ENCODE assay signal across 8 cellular contexts in the genomic region with DNA sequence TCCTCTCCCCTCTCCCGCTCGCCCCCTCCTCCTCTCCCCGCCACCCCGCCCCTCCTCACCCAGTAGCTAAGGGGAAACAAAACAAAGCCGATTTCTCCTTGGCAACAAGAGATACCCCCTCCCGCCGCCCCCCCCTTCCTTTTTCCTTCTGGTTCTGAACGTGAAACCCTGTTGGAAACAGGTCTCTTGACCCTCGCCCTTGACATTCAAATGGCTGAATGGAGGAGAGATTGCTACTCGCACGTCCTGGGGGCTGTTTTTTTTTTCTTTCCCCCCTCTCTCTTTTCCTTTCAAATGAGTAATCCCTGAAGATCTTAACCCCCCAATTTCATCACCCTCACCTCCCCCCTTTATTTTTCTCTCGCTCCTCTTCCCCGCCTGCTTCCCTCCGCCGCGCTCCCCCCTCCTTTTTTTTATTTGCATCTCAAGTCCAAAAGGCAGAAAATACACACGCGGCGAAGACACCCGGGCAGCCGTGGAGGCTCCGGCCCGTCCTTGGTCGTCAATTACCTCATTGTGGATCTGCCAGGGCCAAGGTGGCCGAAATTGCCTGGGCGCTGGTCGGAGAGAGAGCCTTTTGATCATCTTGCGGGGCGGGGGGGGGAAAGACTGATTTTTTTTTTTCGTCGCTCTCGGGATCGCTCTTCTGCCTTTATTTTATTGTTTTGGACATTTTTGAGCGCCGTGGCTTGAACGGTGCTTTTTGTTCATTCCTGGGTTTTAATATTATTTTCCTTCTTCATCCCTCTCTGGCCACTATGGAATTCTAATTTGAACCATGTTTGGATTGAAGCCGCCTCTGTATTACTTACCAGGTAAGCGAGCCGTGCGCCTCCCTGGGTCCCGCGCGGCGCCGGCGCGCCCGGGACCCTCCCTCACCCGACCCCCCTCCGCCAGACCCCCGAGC. TPM values are rescaled to one million over a fixed set of nuclear protein-coding genes. Genes with fewer than 3 reads are reported as not detected.
A peak's percentile ranks its signal among the peaks of the same experiment; 100 is the strongest.
DNase-seq lines count a peak whose midpoint lies in the region; FAIRE-seq and TF ChIP-seq lines count a peak whose summit lies in the region.

No MANE protein-coding gene starts in this region.

- H3K27ac ChIP-seq in VCaP (peak overlapping the region; percentile 79), esophagus muscularis mucosa (replicated peaks in 1 of 4) (peak overlapping the region; percentile 79 to 88 (median 84)), neural cell (ENCODE audit: low read length) (peak overlapping the region; percentile 99)

- H3K4me3 ChIP-seq in NB4 (ENCODE audit: low read depth, low read length) (peak overlapping the region; percentile 83), esophagus muscularis mucosa (peak overlapping the region; percentile 74 to 85 (median 82)), neural cell (ENCODE audit: low read length) (peak overlapping the region; percentile 90)

- peaks cover 18% of the 10 kb centered on the region for H4K20me1 ChIP-seq in neural cell (ENCODE audit: insufficient read depth)

- no peaks in the 10 kb centered on the region for H3K27me3 ChIP-seq in esophagus muscularis mucosa
- H3K27me3 ChIP-seq in neural cell (ENCODE audit: insufficient read depth, low read depth, low read length): no peaks in the 10 kb centered on the region

- no peak for TF ChIP-seq POLR2A in NB4 (IDR thresholded peaks at IDR 0.05; ENCODE audit: extremely low read depth, insufficient read length)
- no peak for TF ChIP-seq POLR2A in esophagus muscularis mucosa (IDR thresholded peaks at IDR 0.05; ENCODE audit: low read depth)

- H2AFZ ChIP-seq in neural cell (ENCODE audit: low read depth, low read length): peak overlapping the region; percentile 8

- 0% methylated on average over 49 of the region's 51 CpGs for WGBS in esophagus muscularis mucosa

- H3F3A ChIP-seq in neural cell (ENCODE audit: insufficient read depth, low read length, poor library complexity, severe bottlenecking): no peaks in the 10 kb centered on the region

- intact Hi-C loops in esophagus muscularis mucosa (cut with DNase I): loop anchor here (2.0 to 5.0 kb wide), 2 partner anchors 55 to 134 kb away; no protein-coding TSS in a partner anchor

- FAIRE-seq in frontal cortex (lab: Jason Lieb, UNC): no peak

- peak overlapping the region; percentile 99 for H3K9ac ChIP-seq in neural cell (ENCODE audit: low read length)

- H3K9me3 ChIP-seq in esophagus muscularis mucosa (no peaks in the 10 kb centered on the region), neural cell (ENCODE audit: low read length) (no peaks in the 10 kb centered on the region)

- TF ChIP-seq EP300 in esophagus muscularis mucosa (IDR thresholded peaks at IDR 0.05) (no peak), neural cell (conservative IDR thresholded peaks at IDR 0.05; ENCODE audit: poor library complexity, severe bottlenecking) (no peak)

- no peak for TF ChIP-seq RAD21 in neural cell (conservative IDR thresholded peaks at IDR 0.05)

- peaks cover 30 to 73% (median 65%) of the 10 kb centered on the region in 4 donors for H3K4me1 ChIP-seq in esophagus muscularis mucosa

- peak; percentile 86 to 93 for DNase-seq in NCI-H524 (lab: John Stamatoyannopoulos, UW)
- DNase-seq in NCI-H524 treated with DMSO at 0.1 percent for 48 hours (lab: John Stamatoyannopoulos, UW): no peak
- peak; percentile 61 for DNase-seq in NB4 (ENCODE audit: low read depth)
- no peak for DNase-seq in esophagus muscularis mucosa (ENCODE audit: extremely low spot score)
- no peak for DNase-seq in putamen (ENCODE audit: low spot score)
- DNase-seq in frontal cortex (ENCODE audit: low spot score in 2 of 2): no peak

- peaks cover 62% of the 10 kb centered on the region for H3K79me2 ChIP-seq in neural cell (replicated peaks; ENCODE audit: insufficient read depth, low read length)

- H3K36me3 ChIP-seq in esophagus muscularis mucosa (no peaks in the 10 kb centered on the region), neural cell (ENCODE audit: insufficient read depth, low read length) (no peaks in the 10 kb centered on the region)

- no peaks in the 10 kb centered on the region for H3K9me2 ChIP-seq in neural cell (ENCODE audit: insufficient read depth, low read length)

- TF ChIP-seq CTCF in NB4 (IDR thresholded peaks at IDR 0.05; ENCODE audit: low read depth, low read length) (no peak), VCaP (conservative IDR thresholded peaks at IDR 0.05) (no peak), esophagus muscularis mucosa (IDR thresholded peaks at IDR 0.05) (no peak), neural cell (IDR thresholded peaks at IDR 0.05; ENCODE audit: poor library complexity, severe bottlenecking) (no peak)

- peak overlapping the region; percentile 51 for H3K4me2 ChIP-seq in neural cell (ENCODE audit: low read length)

TF ChIP-seq in neural cell, 6 proteins besides CTCF, POLR2A, EP300 and RAD21:
- peak; percentile 46 for TF ChIP-seq MXI1 (conservative IDR thresholded peaks at IDR 0.05; ENCODE audit: poor library complexity, severe bottlenecking)
- no peak for TF ChIP-seq EZH2 (IDR thresholded peaks at IDR 0.05; ENCODE audit: borderline replicate concordance, insufficient read depth, low read length, poor library complexity, severe bottlenecking)
- no peak for TF ChIP-seq SMC3 (conservative IDR thresholded peaks at IDR 0.05; ENCODE audit: poor library complexity)
- TF ChIP-seq, protein P1, sequence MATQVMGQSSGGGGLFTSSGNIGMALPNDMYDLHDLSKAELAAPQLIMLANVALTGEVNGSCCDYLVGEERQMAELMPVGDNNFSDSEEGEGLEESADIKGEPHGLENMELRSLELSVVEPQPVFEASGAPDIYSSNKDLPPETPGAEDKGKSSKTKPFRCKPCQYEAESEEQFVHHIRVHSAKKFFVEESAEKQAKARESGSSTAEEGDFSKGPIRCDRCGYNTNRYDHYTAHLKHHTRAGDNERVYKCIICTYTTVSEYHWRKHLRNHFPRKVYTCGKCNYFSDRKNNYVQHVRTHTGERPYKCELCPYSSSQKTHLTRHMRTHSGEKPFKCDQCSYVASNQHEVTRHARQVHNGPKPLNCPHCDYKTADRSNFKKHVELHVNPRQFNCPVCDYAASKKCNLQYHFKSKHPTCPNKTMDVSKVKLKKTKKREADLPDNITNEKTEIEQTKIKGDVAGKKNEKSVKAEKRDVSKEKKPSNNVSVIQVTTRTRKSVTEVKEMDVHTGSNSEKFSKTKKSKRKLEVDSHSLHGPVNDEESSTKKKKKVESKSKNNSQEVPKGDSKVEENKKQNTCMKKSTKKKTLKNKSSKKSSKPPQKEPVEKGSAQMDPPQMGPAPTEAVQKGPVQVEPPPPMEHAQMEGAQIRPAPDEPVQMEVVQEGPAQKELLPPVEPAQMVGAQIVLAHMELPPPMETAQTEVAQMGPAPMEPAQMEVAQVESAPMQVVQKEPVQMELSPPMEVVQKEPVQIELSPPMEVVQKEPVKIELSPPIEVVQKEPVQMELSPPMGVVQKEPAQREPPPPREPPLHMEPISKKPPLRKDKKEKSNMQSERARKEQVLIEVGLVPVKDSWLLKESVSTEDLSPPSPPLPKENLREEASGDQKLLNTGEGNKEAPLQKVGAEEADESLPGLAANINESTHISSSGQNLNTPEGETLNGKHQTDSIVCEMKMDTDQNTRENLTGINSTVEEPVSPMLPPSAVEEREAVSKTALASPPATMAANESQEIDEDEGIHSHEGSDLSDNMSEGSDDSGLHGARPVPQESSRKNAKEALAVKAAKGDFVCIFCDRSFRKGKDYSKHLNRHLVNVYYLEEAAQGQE (IDR thresholded peaks at IDR 0.05; ENCODE audit: borderline replicate concordance): peak; percentile 65
- TF ChIP-seq TAF1 (IDR thresholded peaks at IDR 0.05; ENCODE audit: low read depth): peak; percentile 42
- TF ChIP-seq POLR2AphosphoS5 (IDR thresholded peaks at IDR 0.05): peak; percentile 44

RNA-seq across cellular contexts. Expression of a gene that starts 57.3 kb away (rescaled TPM):
- total RNA-seq in esophagus muscularis mucosa (10 to 100 TPM; 45.4 to 79.4 (median 49.5) TPM), frontal cortex (13.9 TPM)
- 35.6 and 38.3 TPM in 2 replicates for polyA plus RNA-seq in neural cell
- 65.7 and 89.0 TPM in 2 replicates for polyA minus RNA-seq in neural cell

Comparison
In these comparisons a context has a peak if more than half of its experiments do, and no peak if none do; other contexts are left out.
1. DNase-seq: peak in NCI-H524 (2 of 2) and NB4 (single experiment); none in NCI-H524 treated with DMSO at 0.1 percent for 48 hours (single experiment), esophagus muscularis mucosa (single experiment), putamen (single experiment) and frontal cortex (0 of 2).
2. Peak in every context shown above with its lines, with median percentiles within 50 percentile points of each other: H3K4me3 ChIP-seq and H3K27ac ChIP-seq.